26 cellular contexts compared by ENCODE assay signal in the genomic region with DNA sequence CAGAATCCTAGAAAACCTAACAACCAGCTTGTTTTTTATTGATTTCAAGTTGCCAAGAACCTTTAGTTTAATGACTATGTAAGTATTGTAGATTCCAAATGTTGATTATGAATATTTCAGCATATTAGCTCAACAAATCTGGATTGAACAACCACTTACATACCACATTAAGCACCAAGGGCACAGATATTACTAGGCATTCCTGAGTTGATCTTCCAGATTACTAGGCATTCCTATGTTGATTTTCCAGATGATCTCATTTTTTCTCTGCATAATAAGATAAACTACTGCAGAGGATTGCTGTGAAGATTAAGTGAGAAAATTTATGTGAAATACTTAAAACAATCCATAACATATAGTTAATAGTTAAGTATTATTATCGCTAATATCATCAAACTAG. TPM values are rescaled to one million over a fixed set of nuclear protein-coding genes. Genes with fewer than 3 reads are reported as not detected.
"Had no signal": no experiment of that assay in that cellular context is flagged by ENCODE, and none has a peak within 500 bp of the region (broad histone marks: within the 10 kb centered on the region; RNA-seq: fewer than 3 reads in every experiment).

No MANE protein-coding gene starts in this region.

- DNase-seq: KBM-7, MV-4-11, NCI-H1048, NCI-H1105, NCI-H1417, NCI-H146, NCI-H1694 treated with DMSO at 0.1 percent for 48 hours, NCI-H1930, NCI-H2081, NCI-H2171, NCI-H226, NCI-H446, NCI-H510A, NCI-H524 treated with DMSO at 0.1 percent for 48 hours, NCI-H69, NCI-H774, Right ventricle myocardium superior, RPMI8226, SIG-M5 had no signal

- H3K27ac ChIP-seq: HL-60, SJSA1, SK-N-MC had no signal

- H3K4me1 ChIP-seq: SJSA1 had no signal

- H3K27me3 ChIP-seq: SJSA1 had no signal

- H3K4me3 ChIP-seq: SJSA1, SK-N-MC had no signal

- H3K9me3 ChIP-seq: SJSA1 had no signal

- H3K36me3 ChIP-seq: SJSA1 had no signal

- FAIRE-seq: HTR-8/SVneo, RCC 7860 had no signal

RNA-seq across cellular contexts. Expression of gene DCAF8L1, which starts 17.4 kb away (rescaled TPM):
- total RNA-seq: LHCN-M2, MCF 10A, Right ventricle myocardium superior, SJSA1 had no signal
